In genomic region chr2:211128287-211128686, GRCh38 we compare ENCODE assay signal across 1 cellular context.
TF ChIP-seq lines count a peak whose summit lies in the region.

No MANE protein-coding gene starts in this region.

TF ChIP-seq in GM23338, 12 proteins besides CTCF, POLR2A, EP300 and RAD21 (continued from another document):
- TF ChIP-seq REST (IDR thresholded peaks at IDR 0.05; ENCODE audit: unreplicated experiment) = no peak
